2 cellular contexts compared by ENCODE assay signal in the genomic region with DNA sequence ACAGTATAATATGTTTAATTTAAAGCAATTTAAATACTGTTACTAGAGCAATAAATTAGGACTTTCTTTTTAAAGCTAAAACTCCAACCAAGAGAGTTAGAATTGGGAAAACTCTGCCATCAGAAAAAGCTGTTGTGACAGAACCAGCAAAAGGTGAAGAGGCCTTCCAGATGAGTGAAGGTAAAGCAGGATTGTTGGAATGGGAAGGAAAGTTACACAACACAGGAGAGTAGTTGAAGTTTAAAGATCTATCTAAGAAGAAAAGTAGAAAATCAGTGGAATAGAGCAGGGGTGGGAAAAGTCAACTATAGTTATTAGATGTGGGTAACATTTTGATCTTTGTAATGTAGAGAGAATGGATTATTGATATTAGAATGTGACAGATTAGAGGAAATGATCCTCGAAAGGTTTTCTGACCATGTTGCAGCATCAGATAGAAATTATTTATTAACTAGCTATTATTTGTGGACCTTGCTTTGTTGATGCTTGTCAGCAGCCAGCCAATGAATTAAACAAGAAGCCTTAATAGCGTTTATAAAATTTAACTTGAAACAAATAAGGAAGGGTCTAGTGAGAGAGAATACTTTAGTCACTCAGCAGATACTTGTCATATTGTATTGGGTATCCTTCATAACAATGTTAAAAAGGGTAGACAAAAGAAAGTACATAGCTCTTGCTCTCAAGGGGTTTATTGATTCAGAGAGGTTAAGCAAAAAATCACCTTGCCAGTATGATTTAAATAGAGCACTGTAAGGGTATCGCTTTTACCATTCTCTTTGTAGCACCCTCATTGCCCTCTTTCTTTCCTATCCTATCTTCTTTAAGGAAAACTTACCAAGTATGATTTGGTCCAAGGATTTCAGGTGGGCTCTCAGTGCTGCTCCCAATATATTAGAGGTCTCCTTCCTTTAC.
A peak's percentile ranks its signal among the peaks of the same experiment; 100 is the strongest.
TF ChIP-seq lines count a peak whose summit lies in the region.

No MANE protein-coding gene starts in this region.

TF ChIP-seq in HEK293, 187 proteins besides CTCF, POLR2A, EP300 and RAD21:
- TF ChIP-seq ZNF626 (tag by site-specific recombination; IDR thresholded peaks at IDR 0.05), result no peak
- TF ChIP-seq ZNF133 (tag by site-specific recombination; IDR thresholded peaks at IDR 0.05), result peak; percentile 29; the same call in 1 of the 2 replicates

TF ChIP-seq in HepG2, 621 proteins besides CTCF, POLR2A, EP300 and RAD21:
- TF ChIP-seq TBX2 (CRISPR knock-in tag; IDR thresholded peaks at IDR 0.05; ENCODE audit: borderline replicate concordance) (no peak), AGO2 (optimal IDR thresholded peaks at IDR 0.05; ENCODE audit: low read depth, low read length) (peak; percentile 40)
- TF ChIP-seq, protein P1, sequence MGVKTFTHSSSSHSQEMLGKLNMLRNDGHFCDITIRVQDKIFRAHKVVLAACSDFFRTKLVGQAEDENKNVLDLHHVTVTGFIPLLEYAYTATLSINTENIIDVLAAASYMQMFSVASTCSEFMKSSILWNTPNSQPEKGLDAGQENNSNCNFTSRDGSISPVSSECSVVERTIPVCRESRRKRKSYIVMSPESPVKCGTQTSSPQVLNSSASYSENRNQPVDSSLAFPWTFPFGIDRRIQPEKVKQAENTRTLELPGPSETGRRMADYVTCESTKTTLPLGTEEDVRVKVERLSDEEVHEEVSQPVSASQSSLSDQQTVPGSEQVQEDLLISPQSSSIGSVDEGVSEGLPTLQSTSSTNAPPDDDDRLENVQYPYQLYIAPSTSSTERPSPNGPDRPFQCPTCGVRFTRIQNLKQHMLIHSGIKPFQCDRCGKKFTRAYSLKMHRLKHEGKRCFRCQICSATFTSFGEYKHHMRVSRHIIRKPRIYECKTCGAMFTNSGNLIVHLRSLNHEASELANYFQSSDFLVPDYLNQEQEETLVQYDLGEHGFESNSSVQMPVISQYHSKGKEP (CRISPR knock-in tag; IDR thresholded peaks at IDR 0.05), result no peak
